Comparison of ENCODE assay signal across 8 cellular contexts in the genomic region with DNA sequence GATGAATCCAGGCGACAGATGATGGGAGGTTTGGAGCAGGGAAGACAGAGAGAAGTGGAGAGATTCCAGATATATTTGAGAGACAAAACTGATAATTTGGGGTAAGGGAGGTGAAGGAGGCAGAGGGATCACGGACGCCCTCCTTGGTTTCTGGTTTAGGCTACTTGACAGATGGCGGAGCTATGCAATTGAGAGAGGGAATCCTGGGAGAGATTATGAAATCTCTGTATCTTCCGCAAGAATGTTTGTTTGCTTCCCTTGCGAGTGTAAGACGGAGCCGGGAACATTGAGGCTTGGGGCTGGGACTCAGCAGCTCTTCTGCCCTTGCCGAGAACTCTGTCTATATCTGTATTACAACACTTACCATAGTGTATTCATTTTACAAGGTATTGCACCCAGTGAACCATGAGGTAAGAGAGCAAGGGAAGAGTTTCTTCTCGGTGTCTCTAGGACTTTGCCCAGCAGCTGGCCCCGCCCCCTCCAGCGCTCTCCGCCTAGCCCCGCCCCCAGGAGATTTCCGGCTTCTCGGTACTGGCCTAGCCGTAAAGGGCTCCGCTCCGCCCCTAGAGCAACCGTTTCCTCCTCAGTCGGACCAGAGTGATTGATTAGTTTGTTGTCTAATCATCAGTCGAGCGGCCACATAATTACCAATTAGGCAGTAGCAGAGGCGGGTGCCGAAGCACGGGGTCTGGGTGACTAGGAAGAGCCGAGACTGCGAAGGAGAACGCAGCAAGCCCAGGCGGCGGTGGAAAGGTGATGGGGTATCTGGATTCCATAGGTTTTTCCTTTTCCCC. TPM values are rescaled to one million over a fixed set of nuclear protein-coding genes. Genes with fewer than 3 reads are reported as not detected.
DNase-seq lines count a peak whose midpoint lies in the region; ATAC-seq and TF ChIP-seq lines count a peak whose summit lies in the region.

Gene PRR13 (plus strand): TSS at position 695 of the 794 bp plus-strand sequence. CDS start 981 bp downstream, outside the sequence.

- POLR2A ChIA-PET in PC-9 (lab: Charles Lee; ENCODE audit: unreplicated experiment): interaction anchor here (0.5 to 0.6 kb wide), 5 partner anchors 13 to 371 kb away, joined by 3 to 5 read pairs (median 3); no protein-coding TSS in a partner anchor

- H3F3A ChIP-seq in PC-9 (ENCODE audit: insufficient read depth, low read depth): peaks cover 28% of the 10 kb centered on the region

- H2AFZ ChIP-seq in PC-9: peak within 1 kb of the TSS; percentile 88

- H3K9me2 ChIP-seq in PC-9 (ENCODE audit: insufficient read depth): no peaks in the 10 kb centered on the region

- DNase-seq in DMS153 treated with DMSO at 0.1 percent for 48 hours (lab: John Stamatoyannopoulos, UW; ENCODE audit: unreplicated experiment): peak; percentile 99
- DNase-seq in Jurkat, Clone E6-1 (ENCODE audit: low read depth, low spot score): peak; percentile 100
- DNase-seq in PC-9: peak; percentile 96 to 98
- DNase-seq in activated T-cell treated with anti-CD3 and anti-CD28 coated beads, Interleukin-2, amount 50 U/mL, for 1 hour: peak; percentile 96
- DNase-seq in epithelial cell of proximal tubule (ENCODE audit: low read depth): peak; percentile 93
- peak; percentile 99 for DNase-seq in stimulated activated CD8-positive, alpha-beta memory T cell treated with anti-CD3 and anti-CD28 coated beads, Interleukin-4, amount 100 ng/mL, for 48 hours

- H3K27me3 ChIP-seq in PC-9 (ENCODE audit: insufficient read depth, low read depth) (no peaks in the 10 kb centered on the region), mucosa of rectum (ENCODE audit: control insufficient read depth in 2 of 2, insufficient read depth in 2 of 2, low read length in 2 of 2) (no peaks in the 10 kb centered on the region)

- peak; percentile 99 for ATAC-seq in GM21619 (IDR thresholded peaks at IDR 0.05; ENCODE audit: unreplicated experiment)

- H3K4me2 ChIP-seq in PC-9: peak within 1 kb of the TSS; percentile 75

- H3K36me3 ChIP-seq in PC-9 (ENCODE audit: low read depth): peaks cover 19% of the 10 kb centered on the region
- H3K36me3 ChIP-seq in mucosa of rectum (ENCODE audit: control insufficient read depth in 2 of 2, insufficient read depth in 2 of 2, low read length in 2 of 2): peaks cover 11 to 17% of the 10 kb centered on the region in 2 donors

- H3K9ac ChIP-seq in mucosa of rectum (ENCODE audit: low read depth in 1 of 2, low read length in 2 of 2): peak within 1 kb of the TSS; percentile 92 to 99

- peak within 1 kb of the TSS; percentile 92 for H3K4me3 ChIP-seq in Jurkat, Clone E6-1 (ENCODE audit: low read length)
- peak within 1 kb of the TSS; percentile 68 for H3K4me3 ChIP-seq in PC-9
- H3K4me3 ChIP-seq in epithelial cell of proximal tubule (ENCODE audit: low read depth, low read length): peak within 1 kb of the TSS; percentile 97
- peak within 1 kb of the TSS; percentile 98 for H3K4me3 ChIP-seq in mucosa of rectum (ENCODE audit: low read length in 2 of 2)

- H3K4me1 ChIP-seq in PC-9 (replicated peaks; ENCODE audit: insufficient read depth): peaks cover 13% of the 10 kb centered on the region
- H3K4me1 ChIP-seq in mucosa of rectum (ENCODE audit: control insufficient read depth in 2 of 2, insufficient read depth in 2 of 2, low read length in 2 of 2): peaks cover 11 to 19% of the 10 kb centered on the region in 2 donors

- peaks cover 3% of the 10 kb centered on the region; the same call in 1 of the 2 replicates for H4K20me1 ChIP-seq in PC-9 (ENCODE audit: insufficient read depth)

- intact Hi-C loops in PC-9 (cut with micrococcal nuclease; ENCODE audit: unreplicated experiment): loop anchor here (1.0 kb wide), 1 partner anchor 11 kb away; the partner anchor contains the start of gene PCBP2

- H3K27ac ChIP-seq in PC-9 (peak within 1 kb of the TSS; percentile 63), mucosa of rectum (ENCODE audit: low read depth in 2 of 2, low read length in 2 of 2) (peak within 1 kb of the TSS; percentile 88 to 92)

- no peak for TF ChIP-seq CTCF in PC-9 (conservative IDR thresholded peaks at IDR 0.05)
- no peak for TF ChIP-seq CTCF in epithelial cell of proximal tubule (conservative IDR thresholded peaks at IDR 0.05; ENCODE audit: low read depth, low read length)

- CTCF ChIA-PET in PC-9 (lab: Charles Lee): interaction anchor here (0.6 to 1.3 kb wide), 4 partner anchors 10 to 89 kb away, joined by 3 to 9 read pairs (median 4); no protein-coding TSS in a partner anchor

- BruUV-seq in PC-9 (replicated peaks; lab: Mats Ljungman, UMichigan): no TSS peak

- peaks cover 35% of the 10 kb centered on the region for H3K79me2 ChIP-seq in PC-9 (ENCODE audit: low read depth)

- H3K9me3 ChIP-seq in PC-9 (ENCODE audit: insufficient read depth, low read depth): no peaks in the 10 kb centered on the region
- H3K9me3 ChIP-seq in mucosa of rectum (ENCODE audit: control insufficient read depth in 2 of 2, low read length in 2 of 2): no peaks in the 10 kb centered on the region

RNA-seq across cellular contexts. Expression of gene PRR13, which starts in this region (rescaled TPM):
- 423 TPM for polyA plus RNA-seq in Jurkat, Clone E6-1 (2012; ENCODE audit: insufficient read depth, insufficient read length)
- total RNA-seq in PC-9 (2021) (138 and 203 TPM in 2 replicates), epithelial cell of proximal tubule (132 and 137 TPM in 2 replicates)

Comparison
In these comparisons a context has a peak if more than half of its experiments do, and no peak if none do; other contexts are left out.
1. Peak in every context shown above with its lines: DNase-seq, ATAC-seq, H3K4me3 ChIP-seq and H3K27ac ChIP-seq.